11 cellular contexts compared by ENCODE assay signal in genomic region chr13:61286148-61286745, GRCh38.
DNase-seq lines count a peak whose midpoint lies in the region; ATAC-seq and TF ChIP-seq lines count a peak whose summit lies in the region.
"Had no signal": no experiment of that assay in that cellular context is flagged by ENCODE, and none has a peak within 500 bp of the region (broad histone marks: within the 10 kb centered on the region; RNA-seq: fewer than 3 reads in every experiment).

No MANE protein-coding gene starts in this region.

- H3F3A ChIP-seq in OCI-LY1 (ENCODE audit: insufficient read depth, low read length), result no peaks in the 10 kb centered on the region

- H3K27ac ChIP-seq in OCI-LY1 (ENCODE audit: low read depth, low read length, poor library complexity, severe bottlenecking), result no peak overlapping the region
- no peak overlapping the region for H3K27ac ChIP-seq in suprapubic skin

- no peak overlapping the region for H3K4me2 ChIP-seq in OCI-LY1 (ENCODE audit: low read length)

- no peaks in the 10 kb centered on the region for H3K36me3 Mint-ChIP-seq in activated CD4-positive, alpha-beta T cell treated with anti-CD3 and anti-CD28 coated beads, Interleukin-2, amount 10 ng/mL, durations not matched to agents 24 days and 14 days (ENCODE audit: low read depth)

- no peaks in the 10 kb centered on the region for H3K4me1 Mint-ChIP-seq in activated CD4-positive, alpha-beta T cell treated with anti-CD3 and anti-CD28 coated beads, Interleukin-2, amount 10 ng/mL, durations not matched to agents 24 days and 14 days

- 70% methylated on average over 4 of the region's 4 CpGs for WGBS in suprapubic skin

- no peak for TF ChIP-seq EP300 in suprapubic skin (IDR thresholded peaks at IDR 0.05)

- H3K4me1 ChIP-seq in HAP-1 (no peaks in the 10 kb centered on the region), OCI-LY1 (ENCODE audit: insufficient read depth, low read length, severe bottlenecking) (no peaks in the 10 kb centered on the region), suprapubic skin (no peaks in the 10 kb centered on the region)

- ATAC-seq in GM18907 (IDR thresholded peaks at IDR 0.05; ENCODE audit: unreplicated experiment), result no peak

- H3K36me3 ChIP-seq in HAP-1 (replicated peaks) (no peaks in the 10 kb centered on the region), OCI-LY1 (ENCODE audit: insufficient read depth, low read length) (no peaks in the 10 kb centered on the region), suprapubic skin (no peaks in the 10 kb centered on the region)

- H3K9me3 Mint-ChIP-seq in activated CD4-positive, alpha-beta T cell treated with anti-CD3 and anti-CD28 coated beads, Interleukin-2, amount 10 ng/mL, durations not matched to agents 24 days and 14 days, result no peaks in the 10 kb centered on the region

- H3K4me3 ChIP-seq in HAP-1, result no peak overlapping the region
- no peak overlapping the region for H3K4me3 ChIP-seq in OCI-LY1 (ENCODE audit: low read depth, low read length, poor library complexity, severe bottlenecking)
- no peak overlapping the region for H3K4me3 ChIP-seq in suprapubic skin

- H3K27me3 Mint-ChIP-seq in activated CD4-positive, alpha-beta T cell treated with anti-CD3 and anti-CD28 coated beads, Interleukin-2, amount 10 ng/mL, durations not matched to agents 24 days and 14 days, result no peaks in the 10 kb centered on the region

- no peak overlapping the region for H2AFZ ChIP-seq in OCI-LY1 (ENCODE audit: low read length)

- no peaks in the 10 kb centered on the region for H3K79me2 ChIP-seq in OCI-LY1 (ENCODE audit: insufficient read depth, low read length)

- in situ Hi-C loops in HAP-1 (cut with MboI; ENCODE audit: low sequenced_read_pairs), result no loop called here

- no peaks in the 10 kb centered on the region for H3K9me2 ChIP-seq in OCI-LY1 (ENCODE audit: low read depth, low read length)

- peak; percentile 59 for TF ChIP-seq CTCF in OCI-LY1 (IDR thresholded peaks at IDR 0.05; ENCODE audit: low read length)
- TF ChIP-seq CTCF in suprapubic skin (IDR thresholded peaks at IDR 0.05), result no peak

- no peak overlapping the region for H3K27ac Mint-ChIP-seq in activated CD4-positive, alpha-beta T cell treated with anti-CD3 and anti-CD28 coated beads, Interleukin-2, amount 10 ng/mL, durations not matched to agents 24 days and 14 days

- intact Hi-C loops in activated CD4-positive, alpha-beta T cell treated with anti-CD3 and anti-CD28 coated beads, Interleukin-2, amount 10 ng/mL, durations not matched to agents 24 days and 14 days (cut with micrococcal nuclease), result no loop called here

- DNase-seq in DMS153 (lab: John Stamatoyannopoulos, UW) (peak; percentile 34), HAP-1 (ENCODE audit: low spot score in 2 of 2) (peak; percentile 41 to 47), iPS DF 19.7 (ENCODE audit: low read depth, low spot score) (peak; percentile 1), suprapubic skin (ENCODE audit: low spot score in 2 of 2) (no peak), amygdala (lab: John Stamatoyannopoulos, UW) (no peak)
- DNase-seq in activated CD4-positive, alpha-beta T cell treated with anti-CD3 and anti-CD28 coated beads, Interleukin-2, amount 10 ng/mL, durations not matched to agents 24 days and 14 days, result no peak
- DNase-seq: activated T-cell treated with anti-CD3 and anti-CD28 coated beads, Interleukin-2, amount 50 U/mL, for 48 hours; NK-92 treated with Interleukin-12 subunit alpha and Interleukin-12 subunit beta, amount 100 ng/mL, for 24 hours; stimulated activated CD4-positive, alpha-beta T cell treated with anti-CD3 and anti-CD28 coated beads, Interleukin-4, amount 100 ng/mL, for 24 hours had no signal

- H4K20me1 ChIP-seq in OCI-LY1 (ENCODE audit: insufficient read depth, low read length), result no peaks in the 10 kb centered on the region

- H3K4me3 Mint-ChIP-seq in activated CD4-positive, alpha-beta T cell treated with anti-CD3 and anti-CD28 coated beads, Interleukin-2, amount 10 ng/mL, durations not matched to agents 24 days and 14 days, result no peak overlapping the region

- H3K27me3 ChIP-seq in HAP-1 (ENCODE audit: low read depth), result no peaks in the 10 kb centered on the region
- H3K27me3 ChIP-seq in OCI-LY1 (ENCODE audit: insufficient read depth, low read length), result no peaks in the 10 kb centered on the region
- H3K27me3 ChIP-seq in suprapubic skin, result no peaks in the 10 kb centered on the region

- no peak for TF ChIP-seq POLR2A in suprapubic skin (IDR thresholded peaks at IDR 0.05)

- H3K9me3 ChIP-seq in HAP-1, result no peaks in the 10 kb centered on the region
- no peaks in the 10 kb centered on the region for H3K9me3 ChIP-seq in OCI-LY1 (ENCODE audit: low read length)
- H3K9me3 ChIP-seq in suprapubic skin, result no peaks in the 10 kb centered on the region

- no peak overlapping the region for H3K9ac ChIP-seq in OCI-LY1 (ENCODE audit: low read length)

Comparison
In these comparisons a context has a peak if more than half of its experiments do, and no peak if none do; other contexts are left out.
1. DNase-seq: peak in DMS153 (single experiment), HAP-1 (2 of 2) and iPS DF 19.7 (single experiment); none in activated CD4-positive, alpha-beta T cell treated with anti-CD3 and anti-CD28 coated beads, Interleukin-2, amount 10 ng/mL, durations not matched to agents 24 days and 14 days (single experiment), suprapubic skin (0 of 2) and amygdala (0 of 56).